ENCODE assay signal across 9 cellular contexts in genomic region chr9:36137392-36138004, GRCh38. TPM values are rescaled to one million over a fixed set of nuclear protein-coding genes. Genes with fewer than 3 reads are reported as not detected.
A peak's percentile ranks its signal among the peaks of the same experiment; 100 is the strongest.
DNase-seq lines count a peak whose midpoint lies in the region; ATAC-seq and TF ChIP-seq lines count a peak whose summit lies in the region.
"Had no signal": no experiment of that assay in that cellular context is flagged by ENCODE, and none has a peak within 500 bp of the region (broad histone marks: within the 10 kb centered on the region; RNA-seq: fewer than 3 reads in every experiment).

No MANE protein-coding gene starts in this region.

- TF ChIP-seq POLR2A in gastroesophageal sphincter (IDR thresholded peaks at IDR 0.05): no peak

- no peaks in the 10 kb centered on the region for H3K36me3 ChIP-seq in gastroesophageal sphincter

- TF ChIP-seq EP300 in gastroesophageal sphincter (IDR thresholded peaks at IDR 0.05): no peak

- H3K27ac ChIP-seq in gastroesophageal sphincter: peak overlapping the region; percentile 70 to 94 (median 92)

- H3K4me1 ChIP-seq in gastroesophageal sphincter: peaks cover 2 to 65% (median 43%) of the 10 kb centered on the region in 3 donors

- ATAC-seq in gastroesophageal sphincter (peak; percentile 2), HG03432 (IDR thresholded peaks at IDR 0.05; ENCODE audit: unreplicated experiment) (no peak)

- WGBS in gastroesophageal sphincter (ENCODE audit: low coverage in 1 of 2), 2 donors: 0 to 4% methylated on average over 1 to 4 of the region's 12 CpGs

- in situ Hi-C loops in G401 (cut with HindIII; ENCODE audit: low sequenced_read_pairs): no loop called here

- DNase-seq in G401 (ENCODE audit: low spot score) (peak; percentile 85), SK-N-DZ (ENCODE audit: low spot score) (peak; percentile 42), pons (ENCODE audit: low spot score) (peak; percentile 51), NCI-H1694 treated with DMSO at 0.1 percent for 48 hours (lab: John Stamatoyannopoulos, UW) (no peak), iPS-NIHi11 (ENCODE audit: low spot score) (no peak)
- no peak for DNase-seq in stimulated activated CD4-positive, alpha-beta T cell treated with anti-CD3 and anti-CD28 coated beads, Interleukin-15, amount 100 ng/mL, for 24 hours

- no peak for TF ChIP-seq CTCF in gastroesophageal sphincter (IDR thresholded peaks at IDR 0.05)

- H3K4me3 ChIP-seq in gastroesophageal sphincter: peak overlapping the region; percentile 74 to 94

- no peaks in the 10 kb centered on the region for H3K9me3 ChIP-seq in gastroesophageal sphincter

- no peaks in the 10 kb centered on the region for H3K27me3 ChIP-seq in gastroesophageal sphincter

RNA-seq across cellular contexts. Expression of gene GLIPR2, which starts 1.0 kb away (rescaled TPM):
- total RNA-seq in G401 (2014; rRNA removed; shearing (Covaris generic)): 15.0 and 19.8 TPM in 2 replicates
- polyA plus RNA-seq in SK-N-DZ (2014; cell fraction: cytosol; rRNA removed): 20.3 and 26.8 TPM in 2 replicates
- 8.6 and 12.2 TPM in 2 replicates for polyA plus RNA-seq in SK-N-DZ (2014; cell fraction: nucleus; rRNA removed)
- total RNA-seq in gastroesophageal sphincter: 10 to 100 TPM; 52.8 to 76.8 (median 59.8) TPM

RNA-seq across cellular contexts. Expression of gene CCIN, which starts 31.7 kb away (rescaled TPM):
- 0.62 TPM in 1 of 2 replicates, not detected in the other for total RNA-seq in G401 (2014; rRNA removed; shearing (Covaris generic))
- 0.06 TPM in 1 of 2 replicates, not detected in the other for polyA plus RNA-seq in SK-N-DZ (2014; cell fraction: cytosol; rRNA removed)
- polyA plus RNA-seq in SK-N-DZ (2014; cell fraction: nucleus; rRNA removed): 0.09 TPM in 1 of 2 replicates, not detected in the other
- 1 to 10 TPM in 2 of 4 donors, under 1 TPM in 1, not detected in 1; 0.31 to 1.7 (median 1.5) TPM for total RNA-seq in gastroesophageal sphincter
- total RNA-seq: SK-MEL-5 had no signal

RNA-seq across cellular contexts. Expression of gene CLTA, which starts 53.2 kb away (rescaled TPM):
- total RNA-seq in G401 (2014; rRNA removed; shearing (Covaris generic)): 630 and 665 TPM in 2 replicates
- polyA plus RNA-seq in SK-N-DZ (2014; cell fraction: cytosol; rRNA removed): 520 and 537 TPM in 2 replicates
- 198 and 245 TPM in 2 replicates for polyA plus RNA-seq in SK-N-DZ (2014; cell fraction: nucleus; rRNA removed)
- total RNA-seq in gastroesophageal sphincter: 100 to 1,000 TPM; 136 to 195 (median 158) TPM

Comparison
In these comparisons a context has a peak if more than half of its experiments do, and no peak if none do; other contexts are left out.
1. DNase-seq: peak in G401 (single experiment), SK-N-DZ (single experiment) and pons (single experiment); none in NCI-H1694 treated with DMSO at 0.1 percent for 48 hours (single experiment), iPS-NIHi11 (single experiment) and stimulated activated CD4-positive, alpha-beta T cell treated with anti-CD3 and anti-CD28 coated beads, Interleukin-15, amount 100 ng/mL, for 24 hours (single experiment).